In genomic region chr3:54632834-54633233, GRCh38 we compare ENCODE assay signal across 2 cellular contexts.
TF ChIP-seq lines count a peak whose summit lies in the region.

No MANE protein-coding gene starts in this region.

TF ChIP-seq in GM23338, 12 proteins besides CTCF, POLR2A, EP300 and RAD21:
- TF ChIP-seq, protein P1, sequence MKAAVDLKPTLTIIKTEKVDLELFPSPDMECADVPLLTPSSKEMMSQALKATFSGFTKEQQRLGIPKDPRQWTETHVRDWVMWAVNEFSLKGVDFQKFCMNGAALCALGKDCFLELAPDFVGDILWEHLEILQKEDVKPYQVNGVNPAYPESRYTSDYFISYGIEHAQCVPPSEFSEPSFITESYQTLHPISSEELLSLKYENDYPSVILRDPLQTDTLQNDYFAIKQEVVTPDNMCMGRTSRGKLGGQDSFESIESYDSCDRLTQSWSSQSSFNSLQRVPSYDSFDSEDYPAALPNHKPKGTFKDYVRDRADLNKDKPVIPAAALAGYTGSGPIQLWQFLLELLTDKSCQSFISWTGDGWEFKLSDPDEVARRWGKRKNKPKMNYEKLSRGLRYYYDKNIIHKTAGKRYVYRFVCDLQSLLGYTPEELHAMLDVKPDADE (IDR thresholded peaks at IDR 0.05): no peak
- TF ChIP-seq REST (IDR thresholded peaks at IDR 0.05; ENCODE audit: unreplicated experiment): no peak
- no peak for TF ChIP-seq JUNB (IDR thresholded peaks at IDR 0.05; ENCODE audit: unreplicated experiment)
- TF ChIP-seq ZNF331 (CRISPR knock-in tag; IDR thresholded peaks at IDR 0.05; ENCODE audit: low read depth): no peak
- TF ChIP-seq CREB1 (CRISPR knock-in tag; IDR thresholded peaks at IDR 0.05; ENCODE audit: low read depth): no peak

TF ChIP-seq in H1, 55 proteins besides CTCF, POLR2A, EP300 and RAD21:
- TF ChIP-seq POU5F1 (IDR thresholded peaks at IDR 0.05; ENCODE audit: low read depth, low read length): no peak
- TF ChIP-seq JUN (IDR thresholded peaks at IDR 0.05; ENCODE audit: low read depth, low read length): no peak
- TF ChIP-seq TAF7 (optimal IDR thresholded peaks at IDR 0.05; ENCODE audit: borderline replicate concordance, low read depth, low read length): no peak
- TF ChIP-seq POLR2AphosphoS5 (IDR thresholded peaks at IDR 0.05; ENCODE audit: low read depth, low read length): peak; percentile 87
- TF ChIP-seq TAF1 (IDR thresholded peaks at IDR 0.05; ENCODE audit: low read depth, low read length): no peak
- no peak for TF ChIP-seq CREB1 (IDR thresholded peaks at IDR 0.05)
TF ChIP-seq in H1: peak in this region for 1.
